Comparison of ENCODE assay signal across 8 cellular contexts in the genomic region with DNA sequence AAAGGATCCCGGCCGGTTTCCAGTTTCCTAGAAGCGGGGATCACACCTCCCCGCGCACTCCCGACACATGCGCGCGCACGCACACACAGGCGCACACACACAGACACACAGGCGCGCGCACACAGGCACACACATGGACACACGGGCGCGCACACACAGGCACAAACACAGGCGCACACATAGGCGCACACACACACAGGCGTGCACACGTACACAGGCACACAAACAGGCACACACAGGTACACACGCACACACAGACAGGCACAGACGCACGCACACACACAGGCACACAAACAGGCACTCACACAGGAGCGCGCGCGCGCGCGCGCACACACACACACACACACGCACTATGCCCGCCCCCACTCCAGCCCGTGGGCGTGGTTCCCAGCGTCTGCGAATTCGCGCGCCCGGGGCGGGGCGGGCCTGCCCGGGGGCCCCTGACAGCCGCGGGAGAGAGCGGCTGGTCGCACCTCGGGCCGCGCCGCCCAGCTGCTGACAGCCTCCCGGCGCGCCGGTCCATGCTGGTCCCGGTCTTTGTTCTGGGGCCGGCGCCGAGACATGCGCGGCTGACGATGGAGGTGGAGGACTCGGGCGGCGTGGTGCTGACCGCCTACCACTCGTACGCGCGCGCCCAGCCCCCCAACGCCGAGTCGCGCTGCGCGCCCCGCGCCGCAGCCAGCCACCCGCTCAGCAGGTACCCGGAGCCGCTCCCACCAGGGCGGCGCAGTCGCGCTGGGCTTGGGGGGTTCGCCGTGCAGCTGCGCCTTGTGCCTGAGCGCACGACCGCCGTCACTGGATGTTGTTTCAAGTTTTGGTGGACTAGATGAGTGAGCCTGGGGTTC. TPM values are rescaled to one million over a fixed set of nuclear protein-coding genes. Genes with fewer than 3 reads are reported as not detected.
DNase-seq lines count a peak whose midpoint lies in the region; ATAC-seq, FAIRE-seq and TF ChIP-seq lines count a peak whose summit lies in the region.

A gene with protein sequence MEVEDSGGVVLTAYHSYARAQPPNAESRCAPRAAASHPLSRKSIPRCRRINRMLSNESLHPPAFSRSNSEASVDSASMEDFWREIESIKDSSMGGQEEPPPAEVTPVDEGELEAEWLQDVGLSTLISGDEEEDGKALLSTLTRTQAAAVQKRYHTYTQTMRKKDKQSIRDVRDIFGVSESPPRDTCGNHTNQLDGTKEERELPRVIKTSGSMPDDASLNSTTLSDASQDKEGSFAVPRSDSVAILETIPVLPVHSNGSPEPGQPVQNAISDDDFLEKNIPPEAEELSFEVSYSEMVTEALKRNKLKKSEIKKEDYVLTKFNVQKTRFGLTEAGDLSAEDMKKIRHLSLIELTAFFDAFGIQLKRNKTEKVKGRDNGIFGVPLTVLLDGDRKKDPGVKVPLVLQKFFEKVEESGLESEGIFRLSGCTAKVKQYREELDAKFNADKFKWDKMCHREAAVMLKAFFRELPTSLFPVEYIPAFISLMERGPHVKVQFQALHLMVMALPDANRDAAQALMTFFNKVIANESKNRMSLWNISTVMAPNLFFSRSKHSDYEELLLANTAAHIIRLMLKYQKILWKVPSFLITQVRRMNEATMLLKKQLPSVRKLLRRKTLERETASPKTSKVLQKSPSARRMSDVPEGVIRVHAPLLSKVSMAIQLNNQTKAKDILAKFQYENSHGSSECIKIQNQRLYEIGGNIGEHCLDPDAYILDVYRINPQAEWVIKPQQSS (plus strand): TSS at position 470 of the 845 bp plus-strand sequence. CDS start 106 bp downstream, at position 576.

- no peaks in the 10 kb centered on the region for H3K36me3 ChIP-seq in endothelial cell of umbilical vein (ENCODE audit: control insufficient read depth in 2 of 2, extremely low read depth in 1 of 2, insufficient read depth in 2 of 2, low read length in 2 of 2)
- H3K36me3 ChIP-seq in lung (ENCODE audit: control insufficient read depth in 2 of 2, insufficient read depth in 2 of 2, low read length in 2 of 2): no peaks in the 10 kb centered on the region

- H3K4me1 ChIP-seq in endothelial cell of umbilical vein (ENCODE audit: control insufficient read depth, extremely low read depth, insufficient read depth, low read length) (peaks cover 39% of the 10 kb centered on the region), lung (ENCODE audit: control insufficient read depth in 2 of 2, insufficient read depth in 2 of 2, low read length in 2 of 2) (peaks cover 0 to 1% of the 10 kb centered on the region in 2 donors)

- TF ChIP-seq POLR2A in endothelial cell of umbilical vein (IDR thresholded peaks at IDR 0.05; ENCODE audit: low read depth, low read length): peak; percentile 70

- H3K9me3 ChIP-seq in endothelial cell of umbilical vein (replicated peaks; ENCODE audit: control insufficient read depth, insufficient read depth, low read length) (no peaks in the 10 kb centered on the region), lung (ENCODE audit: control insufficient read depth in 2 of 2, insufficient read depth in 1 of 2, low read length in 1 of 2) (no peaks in the 10 kb centered on the region)

- H3K4me2 ChIP-seq in endothelial cell of umbilical vein (ENCODE audit: insufficient read depth, low read length): peak within 1 kb of the TSS; percentile 96

- H3K27me3 ChIP-seq in endothelial cell of umbilical vein (ENCODE audit: control insufficient read depth in 2 of 2, insufficient read depth in 2 of 2, low read length in 2 of 2) (peaks cover 0 to 3% of the 10 kb centered on the region in 2 experiments), lung (ENCODE audit: control insufficient read depth, insufficient read depth) (no peaks in the 10 kb centered on the region)

- CTCF ChIA-PET in endothelial cell of umbilical vein (lab: Charles Lee): interaction anchor here (1.0 to 3.8 kb wide), 6 partner anchors 8 to 156 kb away, joined by 3 to 14 read pairs (median 4); no protein-coding TSS in a partner anchor

- intact Hi-C loops in endothelial cell of umbilical vein (cut with micrococcal nuclease): loop anchor here (1.0 to 5.0 kb wide), 8 partner anchors 12 to 187 kb away; no protein-coding TSS in a partner anchor

- dilution Hi-C loops in endothelial cell of umbilical vein (cut with MboI; ENCODE audit: extremely low pct_ligation_motif_present, low sequenced_read_pairs): no loop called here

- no peak for FAIRE-seq in endothelial cell of umbilical vein (lab: Jason Lieb, UNC)

- H3K27ac ChIP-seq in endothelial cell of umbilical vein (ENCODE audit: insufficient read depth, low read depth, low read length) (peak within 1 kb of the TSS; percentile 69), lung (ENCODE audit: low read depth in 1 of 2, low read length in 1 of 2) (peak within 1 kb of the TSS; percentile 71 to 94), substantia nigra (ENCODE audit: low read depth, low read length, poor library complexity, severe bottlenecking) (no peak within 1 kb of the TSS)

- peak; percentile 67 for ATAC-seq in GM19438 (IDR thresholded peaks at IDR 0.05; ENCODE audit: low read depth, unreplicated experiment)
- ATAC-seq in lung (ENCODE audit: insufficient read depth, low FRiP score): peak; percentile 85
- no peak for ATAC-seq in GM21447 (IDR thresholded peaks at IDR 0.05; ENCODE audit: unreplicated experiment)

- WGBS in lung, 2 donors: 1% methylated on average over 79 to 96 of the region's 96 CpGs

- peak within 1 kb of the TSS; percentile 92 for H2AFZ ChIP-seq in endothelial cell of umbilical vein (ENCODE audit: low read depth, low read length)

- H4K20me1 ChIP-seq in endothelial cell of umbilical vein (replicated peaks; ENCODE audit: control insufficient read depth, extremely low read depth, insufficient read depth, low read length): no peaks in the 10 kb centered on the region

- no TSS peak for BruUV-seq in endothelial cell of umbilical vein (replicated peaks; lab: Mats Ljungman, UMichigan)

- H3K4me3 ChIP-seq in endothelial cell of umbilical vein (replicated peaks in 1 of 3; ENCODE audit: insufficient read depth in 1 of 3, low read depth in 1 of 3, low read length in 3 of 3): peak within 1 kb of the TSS; percentile 44 to 84 (median 57)
- peak within 1 kb of the TSS; percentile 80 for H3K4me3 ChIP-seq in lung

- H3K9me1 ChIP-seq in endothelial cell of umbilical vein (replicated peaks; ENCODE audit: control insufficient read depth, extremely low read depth, insufficient read depth, low read length): peaks cover 2% of the 10 kb centered on the region

- TF ChIP-seq CTCF in endothelial cell of umbilical vein (IDR thresholded peaks at IDR 0.05; ENCODE audit: extremely low read depth in 1 of 2, insufficient read depth in 1 of 2, low read depth in 1 of 2, low read length in 2 of 2) (peak; percentile 32 to 53), lung (IDR thresholded peaks at IDR 0.05; ENCODE audit: control extremely low read depth, extremely low read depth) (no peak)

- peak within 1 kb of the TSS; percentile 68 for H3K9ac ChIP-seq in endothelial cell of umbilical vein (replicated peaks; ENCODE audit: extremely low read depth, insufficient read depth, low read length)

- H3K79me2 ChIP-seq in endothelial cell of umbilical vein (ENCODE audit: control insufficient read depth, insufficient read depth, low read length): no peaks in the 10 kb centered on the region

- DNase-seq in COLO829 (ENCODE audit: low spot score) (peak; percentile 20), Kasumi-1 (lab: John Stamatoyannopoulos, UW) (peak; percentile 33 to 37), SW480 (ENCODE audit: low spot score) (peak; percentile 88), endothelial cell of umbilical vein (ENCODE audit: low read depth, low spot score) (peak; percentile 96), lung (ENCODE audit: low spot score) (peak; percentile 74), substantia nigra (lab: John Stamatoyannopoulos, UW) (peak in 38 of 49 donors; percentile 1 to 89 (median 32))

- POLR2A ChIA-PET in endothelial cell of umbilical vein (lab: Charles Lee): interaction anchor here (0.6 kb wide), 1 partner anchor 78 kb away, joined by 3 read pairs; no protein-coding TSS in a partner anchor

TF ChIP-seq in endothelial cell of umbilical vein, 7 proteins besides CTCF, POLR2A, EP300 and RAD21:
- TF ChIP-seq EZH2 (IDR thresholded peaks at IDR 0.05; ENCODE audit: borderline replicate concordance, low read depth, low read length, severe bottlenecking) (no peak), POLR2AphosphoS5 (IDR thresholded peaks at IDR 0.05; ENCODE audit: insufficient read depth, low read depth, low read length) (peak; percentile 67)
TF ChIP-seq in endothelial cell of umbilical vein: peak in this region for 1.

RNA-seq across cellular contexts. Expression of the gene that starts here (rescaled TPM):
- total RNA-seq in endothelial cell of umbilical vein: 21.0 and 23.4 TPM in 2 replicates
- polyA plus RNA-seq in endothelial cell of umbilical vein: 3.3 and 3.8 TPM in 2 replicates
- 4.3 and 4.8 TPM in 2 replicates for polyA plus RNA-seq in endothelial cell of umbilical vein (2011; cell fraction: cytosol; rRNA removed)
- polyA plus RNA-seq in endothelial cell of umbilical vein (2011; cell fraction: nucleus; rRNA removed): 12.8 and 13.2 TPM in 2 replicates
- polyA plus RNA-seq in endothelial cell of umbilical vein (2012): 5.2 and 6.0 TPM in 2 replicates
- polyA minus RNA-seq in endothelial cell of umbilical vein: 19.6 and 20.8 TPM in 2 replicates
- 0.82 TPM for polyA minus RNA-seq in endothelial cell of umbilical vein (2011; cell fraction: cytosol; rRNA and poly(A)+ RNA removed)
- 29.8 and 33.6 TPM in 2 replicates for polyA minus RNA-seq in endothelial cell of umbilical vein (2011; cell fraction: nucleus; rRNA and poly(A)+ RNA removed)
- total RNA-seq in lung: 100 to 1,000 TPM in 1 of 2 donors, 1 to 10 TPM in 1; 9.4 to 123 TPM
- polyA plus RNA-seq in lung: 1 to 10 TPM; 1.4 to 1.7 TPM

Comparison
In these comparisons a context has a peak if more than half of its experiments do, and no peak if none do; other contexts are left out.
1. DNase-seq: peak in every context shown above with its lines; median percentile 96 in endothelial cell of umbilical vein; 88 in SW480; 74 in lung; 35 in Kasumi-1; 32 in substantia nigra; 20 in COLO829.